Comparison of ENCODE assay signal across 9 cellular contexts in the genomic region with DNA sequence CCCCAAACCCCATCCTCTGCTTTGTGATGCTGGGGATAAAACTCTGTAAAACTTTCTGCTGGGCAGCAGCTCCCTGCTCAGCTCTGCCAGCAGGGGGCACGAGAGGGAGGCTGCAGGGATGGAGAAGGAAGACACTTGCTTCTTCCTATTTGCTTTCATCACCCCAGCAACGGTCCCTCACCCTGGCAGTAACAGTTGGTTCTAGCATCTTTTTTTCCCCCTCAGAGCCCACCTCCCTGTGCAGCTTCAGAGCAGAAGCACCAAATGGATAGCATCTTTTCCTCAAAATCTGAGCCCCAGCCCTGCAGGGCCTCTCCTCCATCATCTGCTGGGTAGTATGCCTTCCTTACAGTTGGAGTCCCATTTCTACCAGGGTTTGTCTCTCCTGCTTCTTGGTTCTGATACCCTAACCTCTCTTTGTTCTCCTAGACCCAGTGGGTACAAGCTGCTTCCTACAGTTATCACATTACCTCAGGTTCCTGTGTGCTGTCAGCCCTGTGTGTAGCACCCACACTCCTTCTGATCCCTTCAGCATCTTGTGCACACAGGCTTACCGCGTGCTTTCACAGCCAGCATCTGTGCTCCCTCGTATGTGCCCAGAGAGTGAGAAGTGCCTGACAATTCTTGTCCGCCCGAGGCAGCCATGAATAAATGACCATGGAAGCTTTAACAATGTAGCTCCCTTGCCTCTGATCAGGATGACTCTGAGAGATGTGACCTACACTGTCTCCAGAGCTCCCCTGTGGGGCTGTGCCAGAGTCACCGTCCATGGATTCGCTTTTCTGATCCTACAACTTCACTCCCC. TPM values are rescaled to one million over a fixed set of nuclear protein-coding genes. Genes with fewer than 3 reads are reported as not detected.
DNase-seq lines count a peak whose midpoint lies in the region; ATAC-seq, FAIRE-seq and TF ChIP-seq lines count a peak whose summit lies in the region.
"Had no signal": no experiment of that assay in that cellular context is flagged by ENCODE, and none has a peak within 500 bp of the region (broad histone marks: within the 10 kb centered on the region; RNA-seq: fewer than 3 reads in every experiment).

No MANE protein-coding gene starts in this region.

- peak; percentile 97 for TF ChIP-seq CTCF in bronchial epithelial cell (IDR thresholded peaks at IDR 0.05; ENCODE audit: insufficient read depth, low read length, severe bottlenecking)

- H3K27me3 ChIP-seq in bronchial epithelial cell (ENCODE audit: control insufficient read depth, insufficient read depth, low read length): no peaks in the 10 kb centered on the region

- H3K36me3 ChIP-seq in bronchial epithelial cell (ENCODE audit: control insufficient read depth, insufficient read depth, low read length): no peaks in the 10 kb centered on the region

- DNase-seq in GM03348 (ENCODE audit: low spot score) (peak; percentile 89), NCI-H2196 (lab: John Stamatoyannopoulos, UW; ENCODE audit: unreplicated experiment) (peak; percentile 76), bronchial epithelial cell (ENCODE audit: low read depth) (peak; percentile 59), kidney tubule cell (ENCODE audit: low spot score) (peak; percentile 78)
- DNase-seq in activated CD4-positive, CD25-positive, alpha-beta regulatory T cell treated with anti-CD3 and anti-CD28 coated beads, Interleukin-2, amount 50 U/mL, for 72 hours: peak; percentile 85
- DNase-seq in stimulated activated CD4-positive, alpha-beta T cell treated with anti-CD3 and anti-CD28 coated beads, Interleukin-4, amount 100 ng/mL, for 24 hours: peak; percentile 85

- peak; percentile 73 for FAIRE-seq in bronchial epithelial cell (lab: Jason Lieb, UNC)

- no peak overlapping the region for H3K4me3 ChIP-seq in bronchial epithelial cell (ENCODE audit: low read depth, low read length)

- peak; percentile 79 for ATAC-seq in HG02642 (IDR thresholded peaks at IDR 0.05; ENCODE audit: poor library complexity, unreplicated experiment)
- ATAC-seq in HG02623 (IDR thresholded peaks at IDR 0.05; ENCODE audit: unreplicated experiment): no peak

RNA-seq across cellular contexts. Expression of gene CKAP2L, which starts 14.5 kb away (rescaled TPM):
- 0.13 and 0.26 TPM in 2 replicates for total RNA-seq in bronchial epithelial cell

RNA-seq across cellular contexts. Expression of gene NT5DC4, which starts 29.1 kb away (rescaled TPM):
- not detected in 2 replicates for total RNA-seq in bronchial epithelial cell
- total RNA-seq: mononuclear cell had no signal

RNA-seq across cellular contexts. Expression of gene IL1A, which starts 34.3 kb away (rescaled TPM):
- 53.5 and 82.7 TPM in 2 replicates for total RNA-seq in bronchial epithelial cell
